ENCODE assay signal across 9 cellular contexts in genomic region chr22:37681556-37682049, GRCh38. TPM values are rescaled to one million over a fixed set of nuclear protein-coding genes. Genes with fewer than 3 reads are reported as not detected.
DNase-seq lines count a peak whose midpoint lies in the region; ATAC-seq and TF ChIP-seq lines count a peak whose summit lies in the region.
"Had no signal": no experiment of that assay in that cellular context is flagged by ENCODE, and none has a peak within 500 bp of the region (broad histone marks: within the 10 kb centered on the region; RNA-seq: fewer than 3 reads in every experiment).

No MANE protein-coding gene starts in this region.

- 0 out of 2 replicates have a peak overlapping the region, but pooled peaks have one; percentile 45 for H4K5ac ChIP-seq in IMR-90 (ENCODE audit: low read depth, low read length)

- peak overlapping the region; percentile 79 for H2AK5ac ChIP-seq in IMR-90 (ENCODE audit: low read depth, low read length)
- H2AK5ac ChIP-seq in trophoblast cell (ENCODE audit: low read length): no peak overlapping the region

- no peak overlapping the region for H3K9ac ChIP-seq in IMR-90 (ENCODE audit: low read depth, low read length)
- H3K9ac ChIP-seq in trophoblast cell (ENCODE audit: low read length): no peak overlapping the region

- BruUV-seq in IMR-90 (replicated peaks; lab: Mats Ljungman, UMichigan): no TSS peak

- TF ChIP-seq CTCF in IMR-90 (conservative IDR thresholded peaks at IDR 0.05; ENCODE audit: low read depth, low read length): peak; percentile 93
- TF ChIP-seq CTCF in foreskin fibroblast (IDR thresholded peaks at IDR 0.05; ENCODE audit: low read depth, low read length): peak; percentile 96
- peak; percentile 52 to 94 (median 78) for TF ChIP-seq CTCF in vagina (IDR thresholded peaks at IDR 0.05)

- TF ChIP-seq POLR2A in IMR-90 (IDR thresholded peaks at IDR 0.05; ENCODE audit: low read depth, low read length) (no peak), vagina (IDR thresholded peaks at IDR 0.05) (no peak)

- peak overlapping the region in 1 of 2 experiments; percentile 60; a peak in 1 of 4 replicates for H4K8ac ChIP-seq in IMR-90 (ENCODE audit: low read depth in 2 of 2, low read length in 2 of 2)
- no peak overlapping the region for H4K8ac ChIP-seq in trophoblast cell (ENCODE audit: low read depth, low read length)

- H3K36me3 ChIP-seq in IMR-90 (ENCODE audit: control insufficient read depth, insufficient read depth, low read length) (peaks cover 24% of the 10 kb centered on the region), trophoblast cell (ENCODE audit: control insufficient read depth in 1 of 2, insufficient read depth in 2 of 2, low read length in 2 of 2) (no peaks in the 10 kb centered on the region), vagina (peaks cover 0 to 8% of the 10 kb centered on the region in 2 donors)

- POLR2A ChIA-PET in IMR-90 (lab: Charles Lee; ENCODE audit: unreplicated experiment): interaction anchor here (1.2 to 2.1 kb wide), 4 partner anchors 23 to 123 kb away, joined by 4 to 15 read pairs (median 10); partner anchors contain the start of genes PDXP and SH3BP1

- no peak overlapping the region for H3K4me3 Mint-ChIP-seq in activated T-helper 17 cell treated with anti-CD3 and anti-CD28 coated beads, Interleukin-2, amount 50 U/mL, for 72 hours

- H3K27ac Mint-ChIP-seq in activated T-helper 17 cell treated with anti-CD3 and anti-CD28 coated beads, Interleukin-2, amount 50 U/mL, for 72 hours: peak overlapping the region; percentile 23

- H3K14ac ChIP-seq in IMR-90 (replicated peaks; ENCODE audit: low read depth, low read length) (no peak overlapping the region), trophoblast cell (ENCODE audit: low read length) (no peak overlapping the region)

- H3K79me1 ChIP-seq in IMR-90 (ENCODE audit: low read depth in 1 of 2, low read length in 2 of 2) (peaks cover 10 to 35% of the 10 kb centered on the region in 2 experiments; a peak in 3 of 4 replicates), trophoblast cell (ENCODE audit: low read length) (peaks cover 13% of the 10 kb centered on the region)

- no peak overlapping the region for H3K18ac ChIP-seq in IMR-90 (ENCODE audit: low read depth, low read length)
- no peak overlapping the region for H3K18ac ChIP-seq in trophoblast cell (ENCODE audit: low read length)

- H2AFZ ChIP-seq in IMR-90 (replicated peaks; ENCODE audit: low read length, poor library complexity) (peak overlapping the region; percentile 81), trophoblast cell (ENCODE audit: insufficient read depth, low read length, poor library complexity) (no peak overlapping the region)

- H3K4me1 ChIP-seq in IMR-90 (ENCODE audit: control insufficient read depth, insufficient read depth, low read length) (peaks cover 17% of the 10 kb centered on the region), trophoblast cell (ENCODE audit: control insufficient read depth in 1 of 2, insufficient read depth in 2 of 2, low read length in 2 of 2) (peaks cover under 1 to 6% of the 10 kb centered on the region in 2 experiments), vagina (peaks cover 40% of the 10 kb centered on the region)

- H3K23ac ChIP-seq in IMR-90 (ENCODE audit: low read depth, low read length): no peak overlapping the region
- H3K23ac ChIP-seq in trophoblast cell (ENCODE audit: low read length): no peak overlapping the region

- H3K4me2 ChIP-seq in IMR-90 (ENCODE audit: low read depth, low read length) (no peak overlapping the region), trophoblast cell (ENCODE audit: low read length) (no peak overlapping the region)

- intact Hi-C loops in IMR-90 (cut with micrococcal nuclease): loop anchor here (1.0 to 5.0 kb wide), 4 partner anchors 20 to 111 kb away; no protein-coding TSS in a partner anchor
- intact Hi-C loops in vagina (cut with DNase I): loop anchor here (5.0 kb wide), 2 partner anchors 54 to 66 kb away; no protein-coding TSS in a partner anchor

- H3K27ac ChIP-seq in IMR-90 (ENCODE audit: insufficient read depth, low read length): peak overlapping the region; percentile 45; the same call in 1 of the 2 replicates
- no peak overlapping the region for H3K27ac ChIP-seq in trophoblast cell (ENCODE audit: low read depth, low read length)
- H3K27ac ChIP-seq in vagina: peak overlapping the region; percentile 42
- H3K27ac ChIP-seq: SK-N-MC had no signal

- H3K27me3 Mint-ChIP-seq in activated T-helper 17 cell treated with anti-CD3 and anti-CD28 coated beads, Interleukin-2, amount 50 U/mL, for 72 hours: no peaks in the 10 kb centered on the region

- peak; percentile 94 for TF ChIP-seq RAD21 in IMR-90 (IDR thresholded peaks at IDR 0.05; ENCODE audit: low read length)

- no CpG with 5 or more reads among the region's 6 CpGs for WGBS in IMR-90 (ENCODE audit: extremely low coverage in 2 of 2, insufficient read length in 1 of 2), 2 experiments
- WGBS in trophoblast cell (ENCODE audit: extremely low coverage, insufficient coverage, insufficient read length): no CpG with 5 or more reads among the region's 6 CpGs

- H3K36me3 Mint-ChIP-seq in activated T-helper 17 cell treated with anti-CD3 and anti-CD28 coated beads, Interleukin-2, amount 50 U/mL, for 72 hours (ENCODE audit: low read depth): peaks cover 36% of the 10 kb centered on the region

- H4K12ac ChIP-seq in trophoblast cell (ENCODE audit: low read depth, low read length): no peak overlapping the region

- DNase-seq in COR-L47 (lab: John Stamatoyannopoulos, UW): peak; percentile 64
- peak; percentile 77 for DNase-seq in IMR-90
- DNase-seq in RPMI7951 (ENCODE audit: low read depth): peak; percentile 80
- peak; percentile 71 to 92 for DNase-seq in foreskin fibroblast
- DNase-seq in trophoblast cell: peak; percentile 72 to 76
- no peak for DNase-seq in vagina (ENCODE audit: extremely low spot score in 2 of 2)

- CTCF ChIA-PET in IMR-90 (lab: Yijun Ruan, JAX): interaction anchor here (1.0 to 2.0 kb wide), 5 partner anchors 14 to 47 kb away, joined by 3 to 24 read pairs (median 15); no protein-coding TSS in a partner anchor

- H3K4ac ChIP-seq in IMR-90 (ENCODE audit: low read depth, low read length): peak overlapping the region; percentile 79
- no peak overlapping the region for H3K4ac ChIP-seq in trophoblast cell (ENCODE audit: low read depth, low read length)

- peaks cover 1% of the 10 kb centered on the region for H3K79me2 ChIP-seq in trophoblast cell (ENCODE audit: control insufficient read depth, insufficient read depth, low read length, poor library complexity)

- H4K20me1 ChIP-seq in IMR-90 (ENCODE audit: insufficient read depth, low read length): peaks cover 51% of the 10 kb centered on the region

- H2BK12ac ChIP-seq in trophoblast cell (ENCODE audit: low read length): no peak overlapping the region

- H3K27me3 ChIP-seq in IMR-90 (ENCODE audit: control insufficient read depth, insufficient read depth, low read length): no peaks in the 10 kb centered on the region
- H3K27me3 ChIP-seq in trophoblast cell (ENCODE audit: insufficient read depth, low read length): no peaks in the 10 kb centered on the region
- no peaks in the 10 kb centered on the region for H3K27me3 ChIP-seq in vagina

- H3K56ac ChIP-seq in IMR-90 (ENCODE audit: extremely low read depth, insufficient read depth, low read length): no peak overlapping the region

- H2AK9ac ChIP-seq in IMR-90 (replicated peaks; ENCODE audit: low read depth, low read length, poor library complexity): peak overlapping the region; percentile 80

- H3K4me3 ChIP-seq in IMR-90 (ENCODE audit: insufficient read depth, low read depth, low read length) (no peak overlapping the region), foreskin fibroblast (ENCODE audit: low read depth in 1 of 2, low read length in 2 of 2) (no peak overlapping the region), trophoblast cell (ENCODE audit: low read depth, low read length) (no peak overlapping the region), vagina (no peak overlapping the region)
- H3K4me3 ChIP-seq: SK-N-MC had no signal

- H3K4me1 Mint-ChIP-seq in activated T-helper 17 cell treated with anti-CD3 and anti-CD28 coated beads, Interleukin-2, amount 50 U/mL, for 72 hours: peaks cover 13% of the 10 kb centered on the region

- H2BK15ac ChIP-seq in IMR-90 (ENCODE audit: low read depth, low read length): peak overlapping the region; percentile 2; the same call in 1 of the 3 replicates

- peak overlapping the region; percentile 78 for H2BK5ac ChIP-seq in IMR-90 (ENCODE audit: low read depth, low read length, poor library complexity, severe bottlenecking)
- H2BK5ac ChIP-seq in trophoblast cell (ENCODE audit: low read depth, low read length, poor library complexity): no peak overlapping the region

- in situ Hi-C loops in IMR-90 (cut with MboI; ENCODE audit: low sequenced_read_pairs): loop anchor here (5.0 kb wide), 1 partner anchor 34 kb away; no protein-coding TSS in a partner anchor

- ATAC-seq in IMR-90 (ENCODE audit: low read depth) (peak; percentile 28), HG03135 (IDR thresholded peaks at IDR 0.05; ENCODE audit: unreplicated experiment) (no peak)
- ATAC-seq in activated T-helper 17 cell treated with anti-CD3 and anti-CD28 coated beads, Interleukin-2, amount 50 U/mL, for 72 hours (replicated peaks): peak; percentile 53

- H2BK120ac ChIP-seq in IMR-90 (ENCODE audit: low read depth, low read length) (peak overlapping the region; percentile 62; the same call in 1 of the 2 replicates), trophoblast cell (ENCODE audit: insufficient read depth, low read length, poor library complexity) (no peak overlapping the region)

- peak overlapping the region; percentile 79 for H2BK20ac ChIP-seq in IMR-90 (ENCODE audit: low read depth, low read length)

- H3K9me3 Mint-ChIP-seq in activated T-helper 17 cell treated with anti-CD3 and anti-CD28 coated beads, Interleukin-2, amount 50 U/mL, for 72 hours: no peaks in the 10 kb centered on the region

- H4K91ac ChIP-seq in IMR-90 (ENCODE audit: insufficient read depth, low read depth, low read length): peak overlapping the region; percentile 63
- H4K91ac ChIP-seq in trophoblast cell (ENCODE audit: low read depth, low read length): no peak overlapping the region

- dilution Hi-C loops in IMR-90 (cut with HindIII; ENCODE audit: low sequenced_read_pairs, unreplicated experiment): no loop called here

- no peaks in the 10 kb centered on the region for H3K9me1 ChIP-seq in IMR-90 (ENCODE audit: insufficient read depth, low read length)

- H3K9me3 ChIP-seq in IMR-90 (ENCODE audit: control insufficient read depth, insufficient read depth, low read length): no peaks in the 10 kb centered on the region
- H3K9me3 ChIP-seq in trophoblast cell (ENCODE audit: insufficient read depth, low read depth, low read length): no peaks in the 10 kb centered on the region
- no peaks in the 10 kb centered on the region for H3K9me3 ChIP-seq in vagina

RNA-seq across cellular contexts. Expression of gene NOL12, which starts 4.5 kb away (rescaled TPM):
- total RNA-seq in IMR-90 (2012; rRNA removed): 16.0 and 29.7 TPM in 2 replicates
- 25.6 and 25.7 TPM in 2 replicates for polyA plus RNA-seq in IMR-90 (2012; rRNA removed)
- polyA plus RNA-seq in IMR-90 (2012; cell fraction: cytosol; rRNA removed): 23.2 and 28.5 TPM in 2 replicates
- polyA plus RNA-seq in IMR-90 (2012; cell fraction: nucleus; rRNA removed; ENCODE audit: low replicate concordance): 44.8 and 73.3 TPM in 2 replicates
- total RNA-seq in RPMI7951 (2014; rRNA removed; shearing (Covaris generic)): 28.8 and 39.6 TPM in 2 replicates
- 10 to 100 TPM; 22.1 to 46.1 TPM for total RNA-seq in activated T-helper 17 cell treated with anti-CD3 and anti-CD28 coated beads, Interleukin-2, amount 50 U/mL, for 72 hours
- polyA plus RNA-seq in trophoblast cell (2013): 17.0 and 18.8 TPM in 2 replicates
- 28.2 TPM for total RNA-seq in vagina

RNA-seq across cellular contexts. Expression of gene LGALS1, which starts 6.2 kb away (rescaled TPM):
- total RNA-seq in IMR-90 (2012; rRNA removed) (9,081 and 15,383 TPM in 2 replicates), vagina (1,638 TPM)
- polyA plus RNA-seq in IMR-90 (2012; rRNA removed): 11,896 and 18,749 TPM in 2 replicates
- 53,551 and 65,152 TPM in 2 replicates for polyA plus RNA-seq in IMR-90 (2012; cell fraction: cytosol; rRNA removed)
- 5,542 and 13,774 TPM in 2 replicates for polyA plus RNA-seq in IMR-90 (2012; cell fraction: nucleus; rRNA removed; ENCODE audit: low replicate concordance)
- 7,179 and 7,611 TPM in 2 replicates for total RNA-seq in RPMI7951 (2014; rRNA removed; shearing (Covaris generic))
- 1,000 to 10,000 TPM; 1,410 to 2,076 TPM for total RNA-seq in activated T-helper 17 cell treated with anti-CD3 and anti-CD28 coated beads, Interleukin-2, amount 50 U/mL, for 72 hours
- polyA plus RNA-seq in trophoblast cell (2013): 6.6 and 7.0 TPM in 2 replicates

RNA-seq across cellular contexts. Expression of gene TRIOBP, which starts 15.2 kb away (rescaled TPM):
- 46.4 and 47.5 TPM in 2 replicates for total RNA-seq in IMR-90 (2012; rRNA removed)
- 65.5 and 69.8 TPM in 2 replicates for polyA plus RNA-seq in IMR-90 (2012; rRNA removed)
- 66.8 and 79.6 TPM in 2 replicates for polyA plus RNA-seq in IMR-90 (2012; cell fraction: cytosol; rRNA removed)
- polyA plus RNA-seq in IMR-90 (2012; cell fraction: nucleus; rRNA removed; ENCODE audit: low replicate concordance): 42.7 and 68.1 TPM in 2 replicates
- total RNA-seq in RPMI7951 (2014; rRNA removed; shearing (Covaris generic)): 68.2 and 102 TPM in 2 replicates
- total RNA-seq in activated T-helper 17 cell treated with anti-CD3 and anti-CD28 coated beads, Interleukin-2, amount 50 U/mL, for 72 hours: 10 to 100 TPM; 28.2 to 36.9 TPM
- 47.7 and 49.4 TPM in 2 replicates for polyA plus RNA-seq in trophoblast cell (2013)
- 108 TPM for total RNA-seq in vagina

RNA-seq across cellular contexts. Expression of gene PDXP, which starts 23.1 kb away (rescaled TPM):
- total RNA-seq in IMR-90 (2012; rRNA removed) (5.4 and 5.6 TPM in 2 replicates), vagina (6.4 TPM)
- 24.1 and 26.5 TPM in 2 replicates for polyA plus RNA-seq in IMR-90 (2012; rRNA removed)
- polyA plus RNA-seq in IMR-90 (2012; cell fraction: cytosol; rRNA removed): 17.9 and 18.9 TPM in 2 replicates
- polyA plus RNA-seq in IMR-90 (2012; cell fraction: nucleus; rRNA removed; ENCODE audit: low replicate concordance): 4.8 and 10.9 TPM in 2 replicates
- total RNA-seq in RPMI7951 (2014; rRNA removed; shearing (Covaris generic)): 14.5 and 16.6 TPM in 2 replicates
- 10 to 100 TPM; 38.0 to 43.2 TPM for total RNA-seq in activated T-helper 17 cell treated with anti-CD3 and anti-CD28 coated beads, Interleukin-2, amount 50 U/mL, for 72 hours
- 5.5 and 5.8 TPM in 2 replicates for polyA plus RNA-seq in trophoblast cell (2013)

RNA-seq across cellular contexts. Expression of gene SH3BP1, which starts 42.1 kb away (rescaled TPM):
- total RNA-seq in IMR-90 (2012; rRNA removed): 8.8 and 10.8 TPM in 2 replicates
- 30.0 and 33.3 TPM in 2 replicates for polyA plus RNA-seq in IMR-90 (2012; rRNA removed)
- polyA plus RNA-seq in IMR-90 (2012; cell fraction: cytosol; rRNA removed): 11.6 and 27.3 TPM in 2 replicates
- 67.7 and 113 TPM in 2 replicates for polyA plus RNA-seq in IMR-90 (2012; cell fraction: nucleus; rRNA removed; ENCODE audit: low replicate concordance)
- 11.3 and 19.9 TPM in 2 replicates for total RNA-seq in RPMI7951 (2014; rRNA removed; shearing (Covaris generic))
- total RNA-seq in activated T-helper 17 cell treated with anti-CD3 and anti-CD28 coated beads, Interleukin-2, amount 50 U/mL, for 72 hours: 100 to 1,000 TPM; 118 to 132 TPM
- 34.1 and 35.7 TPM in 2 replicates for polyA plus RNA-seq in trophoblast cell (2013)
- total RNA-seq in vagina: 34.1 TPM

Comparison
In these comparisons a context has a peak if more than half of its experiments do, and no peak if none do; other contexts are left out.
1. DNase-seq: peak in COR-L47 (single experiment), IMR-90 (single experiment), RPMI7951 (single experiment), foreskin fibroblast (2 of 2) and trophoblast cell (2 of 2); none in vagina (0 of 2).
2. Peak in every context shown above with its lines, with median percentiles within 50 percentile points of each other: CTCF ChIP-seq.